Comparison of ENCODE assay signal across 11 cellular contexts in the genomic region with DNA sequence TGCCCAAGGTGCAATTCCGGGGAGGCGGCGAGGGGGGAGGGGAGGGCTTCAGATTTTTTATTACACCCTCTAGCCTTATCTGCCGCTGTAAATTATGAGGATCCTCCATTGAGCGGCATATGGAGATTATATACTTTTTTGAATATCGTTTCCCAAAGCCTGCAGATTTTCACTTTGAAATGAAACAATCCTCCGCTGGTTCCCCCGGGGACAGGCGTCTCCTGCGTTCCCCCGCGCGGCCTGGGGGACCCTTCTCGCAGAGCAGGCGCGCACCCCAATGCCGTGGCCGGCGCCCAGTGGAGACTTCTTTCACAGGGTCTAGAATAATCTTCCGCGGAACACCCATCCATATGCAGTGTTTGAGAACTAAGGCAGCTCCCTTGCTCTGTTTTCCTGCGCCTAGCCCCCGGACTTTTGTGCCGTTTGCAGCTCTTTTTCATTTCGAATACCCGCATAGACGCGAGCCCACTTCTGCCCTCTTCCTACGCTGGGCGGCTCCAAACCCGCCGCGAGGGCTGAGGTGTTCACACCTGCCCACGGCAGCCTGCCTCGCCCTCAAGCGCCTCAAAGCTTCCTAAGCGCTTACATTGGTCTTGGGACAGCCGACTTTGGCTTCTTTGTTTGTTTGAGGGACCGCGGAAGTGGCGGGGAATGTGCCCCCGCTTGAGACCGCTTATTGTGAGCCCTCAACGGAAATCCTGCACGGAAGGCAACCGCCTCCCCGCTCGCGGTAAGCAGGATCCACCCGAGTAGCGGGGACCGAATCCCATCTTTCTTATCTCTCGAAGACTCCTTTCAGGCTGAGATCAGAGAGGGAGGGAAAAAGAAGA. TPM values are rescaled to one million over a fixed set of nuclear protein-coding genes. Genes with fewer than 3 reads are reported as not detected.
DNase-seq lines count a peak whose midpoint lies in the region; ATAC-seq and TF ChIP-seq lines count a peak whose summit lies in the region.
"Had no signal": no experiment of that assay in that cellular context is flagged by ENCODE, and none has a peak within 500 bp of the region (broad histone marks: within the 10 kb centered on the region; RNA-seq: fewer than 3 reads in every experiment).

No MANE protein-coding gene starts in this region.

- H3K9me3 Mint-ChIP-seq in natural killer cell = no peaks in the 10 kb centered on the region

- no peak for DNase-seq in cardiac muscle cell (ENCODE audit: low read depth in 1 of 2, low spot score in 1 of 2)
- DNase-seq in right atrium auricular region (ENCODE audit: low spot score) = no peak
- no peak for DNase-seq in coronary artery (ENCODE audit: low spot score)
- DNase-seq in natural killer cell = no peak
- no peak for DNase-seq in upper lobe of right lung
- no peak for DNase-seq in OCI-M2 (lab: John Stamatoyannopoulos, UW; ENCODE audit: unreplicated experiment)
- DNase-seq: NCI-H1436 had no signal

- TF ChIP-seq CTCF in cardiac muscle cell (IDR thresholded peaks at IDR 0.05; ENCODE audit: low read depth, low read length) = no peak
- no peak for TF ChIP-seq CTCF in right atrium auricular region (IDR thresholded peaks at IDR 0.05)
- TF ChIP-seq CTCF in coronary artery (IDR thresholded peaks at IDR 0.05) = no peak
- no peak for TF ChIP-seq CTCF in natural killer cell (IDR thresholded peaks at IDR 0.05)
- TF ChIP-seq CTCF in upper lobe of right lung (IDR thresholded peaks at IDR 0.05) = no peak

- H3K9me3 ChIP-seq in cardiac muscle cell (ENCODE audit: low read depth) (no peaks in the 10 kb centered on the region), right atrium auricular region (no peaks in the 10 kb centered on the region), upper lobe of right lung (no peaks in the 10 kb centered on the region)
- H3K9me3 ChIP-seq: neutrophil had no signal

- intact Hi-C loops in natural killer cell (cut with micrococcal nuclease) (no loop called here), upper lobe of right lung (cut with DNase I) (no loop called here)

- peaks cover 5 to 6% of the 10 kb centered on the region in 2 donors for H3K4me1 Mint-ChIP-seq in natural killer cell

- no peak overlapping the region for H3K27ac Mint-ChIP-seq in natural killer cell

- H3K27ac ChIP-seq in cardiac muscle cell = no peak overlapping the region
- no peak overlapping the region for H3K27ac ChIP-seq in right atrium auricular region
- no peak overlapping the region for H3K27ac ChIP-seq in coronary artery
- no peak overlapping the region for H3K27ac ChIP-seq in upper lobe of right lung
- H3K27ac ChIP-seq: neutrophil had no signal

- H3K27me3 ChIP-seq in cardiac muscle cell (peaks cover 100% of the 10 kb centered on the region), right atrium auricular region (peaks cover 12 to 43% of the 10 kb centered on the region in 2 donors), upper lobe of right lung (peaks cover 93% of the 10 kb centered on the region)

- H3K36me3 ChIP-seq in cardiac muscle cell = no peaks in the 10 kb centered on the region
- no peaks in the 10 kb centered on the region for H3K36me3 ChIP-seq in right atrium auricular region
- H3K36me3 ChIP-seq in upper lobe of right lung = no peaks in the 10 kb centered on the region
- H3K36me3 ChIP-seq: neutrophil had no signal

- no peaks in the 10 kb centered on the region for H3K36me3 Mint-ChIP-seq in natural killer cell

- ATAC-seq in natural killer cell = no peak
- ATAC-seq in upper lobe of right lung = peak; percentile 25
- ATAC-seq in GM19328 (IDR thresholded peaks at IDR 0.05; ENCODE audit: unreplicated experiment) = no peak
- no peak for ATAC-seq in GM21717 (IDR thresholded peaks at IDR 0.05; ENCODE audit: unreplicated experiment)

- H3K4me1 ChIP-seq in cardiac muscle cell (ENCODE audit: low read depth) (peaks cover 15% of the 10 kb centered on the region), right atrium auricular region (peaks cover 0 to 41% of the 10 kb centered on the region in 2 donors), upper lobe of right lung (peaks cover 18% of the 10 kb centered on the region)

- H3K4me3 ChIP-seq in cardiac muscle cell (peak overlapping the region; percentile 8), right atrium auricular region (peak overlapping the region in 1 of 2 donors; percentile 26), coronary artery (peak overlapping the region; percentile 66), upper lobe of right lung (peak overlapping the region; percentile 19)

- peak overlapping the region; percentile 59 for H3K4me3 Mint-ChIP-seq in natural killer cell

- peaks cover 55 to 70% of the 10 kb centered on the region in 2 donors for H3K27me3 Mint-ChIP-seq in natural killer cell (ENCODE audit: low read depth in 2 of 2)

RNA-seq across cellular contexts. Expression of a gene that starts 7.5 kb away (rescaled TPM):
- total RNA-seq in cardiac muscle cell = not detected in 2 replicates
- polyA plus RNA-seq in cardiac muscle cell = not detected in 2 replicates
- total RNA-seq in right atrium auricular region = not detected
- total RNA-seq in natural killer cell = not detected
- not detected for total RNA-seq in upper lobe of right lung
- total RNA-seq: RPMI7951 had no signal
